ENCODE assay signal across 19 cellular contexts in the genomic region with DNA sequence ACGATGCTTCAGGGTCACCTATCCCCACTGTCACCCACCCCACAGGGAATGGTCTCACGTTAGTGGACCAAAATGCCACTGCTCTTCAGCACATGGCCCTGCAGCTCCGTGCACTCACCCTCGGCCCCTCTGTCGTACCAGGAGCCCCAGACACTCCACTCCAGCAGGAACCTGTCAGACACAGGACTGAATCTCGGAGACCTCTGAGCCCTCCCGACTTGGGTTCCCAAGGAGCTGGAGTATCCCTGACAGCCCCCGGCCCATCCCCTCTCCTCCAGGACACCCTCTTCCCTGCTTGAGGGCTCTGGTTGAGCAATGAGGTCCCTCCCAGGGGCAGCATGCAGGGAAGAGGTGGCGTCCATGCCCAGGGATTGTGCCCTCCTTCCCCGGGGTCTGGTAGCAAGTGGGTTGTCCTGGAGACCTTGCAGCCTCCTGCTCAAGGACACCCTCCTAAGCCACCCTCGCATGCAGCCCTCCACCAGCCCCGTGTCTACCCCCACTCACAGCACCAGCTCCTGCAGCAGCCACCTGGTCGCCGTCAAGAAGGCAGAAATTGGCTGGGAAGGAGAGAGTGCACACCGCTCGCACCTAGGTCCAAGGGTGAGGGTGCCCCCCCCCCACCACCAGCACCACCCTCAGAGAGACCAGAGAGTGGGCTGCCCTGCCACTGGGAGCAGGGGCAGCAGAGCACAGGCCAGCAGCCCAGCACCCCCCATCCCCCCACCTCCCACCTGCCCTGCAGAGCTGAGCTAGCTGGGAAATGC. TPM values are rescaled to one million over a fixed set of nuclear protein-coding genes. Genes with fewer than 3 reads are reported as not detected.
DNase-seq lines count a peak whose midpoint lies in the region; ATAC-seq and TF ChIP-seq lines count a peak whose summit lies in the region.
"Had no signal": no experiment of that assay in that cellular context is flagged by ENCODE, and none has a peak within 500 bp of the region (broad histone marks: within the 10 kb centered on the region; RNA-seq: fewer than 3 reads in every experiment).

No MANE protein-coding gene starts in this region.

- H3K36me3 ChIP-seq in Peyer's patch (no peaks in the 10 kb centered on the region), lower lobe of right lung (no peaks in the 10 kb centered on the region)
- H3K36me3 ChIP-seq: colonic mucosa had no signal

- H3K9me3 ChIP-seq in Peyer's patch (no peaks in the 10 kb centered on the region), lower lobe of right lung (no peaks in the 10 kb centered on the region)
- H3K9me3 ChIP-seq: body of pancreas, colonic mucosa had no signal

- TF ChIP-seq CTCF in Peyer's patch (IDR thresholded peaks at IDR 0.05), result no peak
- no peak for TF ChIP-seq CTCF in lower lobe of right lung (IDR thresholded peaks at IDR 0.05)
- no peak for TF ChIP-seq CTCF in type B pancreatic cell (conservative IDR thresholded peaks at IDR 0.05)

- H3K4me3 ChIP-seq in Peyer's patch, result no peak overlapping the region
- H3K4me3 ChIP-seq in lower lobe of right lung, result no peak overlapping the region
- H3K4me3 ChIP-seq: body of pancreas, colonic mucosa, GM23338 had no signal

- no peak for ATAC-seq in activated T-cell treated with anti-CD3 and anti-CD28 coated beads, Interleukin-2, amount 50 U/mL, for 4 hours
- ATAC-seq in lower lobe of right lung, result no peak
- ATAC-seq: body of pancreas had no signal

- H3K4me3 Mint-ChIP-seq in activated T-cell treated with anti-CD3 and anti-CD28 coated beads, Interleukin-2, amount 50 U/mL, for 4 hours, result no peak overlapping the region
- no peak overlapping the region for H3K4me3 Mint-ChIP-seq in type B pancreatic cell
- H3K4me3 Mint-ChIP-seq: activated T-helper 1 cell treated with anti-CD3 and anti-CD28 coated beads, Interleukin-12 subunit alpha, Interleukin-12 subunit beta, Interleukin-2, Interleukin-4 antibody, amounts not matched to agents 30 ng/mL and 10 ng/mL and 1 ng/mL, durations not matched to agents 14 hours and 24 hours and 36 hours; GM23338 had no signal

- no peaks in the 10 kb centered on the region for H3K36me3 Mint-ChIP-seq in activated T-cell treated with anti-CD3 and anti-CD28 coated beads, Interleukin-2, amount 50 U/mL, for 4 hours (ENCODE audit: insufficient read depth)
- H3K36me3 Mint-ChIP-seq in type B pancreatic cell, result no peaks in the 10 kb centered on the region

- peaks cover 4% of the 10 kb centered on the region for H3K9me3 Mint-ChIP-seq in activated T-cell treated with anti-CD3 and anti-CD28 coated beads, Interleukin-2, amount 50 U/mL, for 4 hours
- H3K9me3 Mint-ChIP-seq in type B pancreatic cell, result peaks cover 6% of the 10 kb centered on the region
- H3K9me3 Mint-ChIP-seq: activated T-helper 1 cell treated with anti-CD3 and anti-CD28 coated beads, Interleukin-12 subunit alpha, Interleukin-12 subunit beta, Interleukin-2, Interleukin-4 antibody, amounts not matched to agents 30 ng/mL and 10 ng/mL and 1 ng/mL, durations not matched to agents 14 hours and 24 hours and 36 hours; GM23338 had no signal

- intact Hi-C loops in lower lobe of right lung (cut with DNase I), result loop anchor here (10.0 kb wide), 1 partner anchor 135 kb away; no protein-coding TSS in a partner anchor

- H3K4me1 ChIP-seq in Peyer's patch, result peaks cover 0 to 14% (median 7%) of the 10 kb centered on the region in 4 donors
- H3K4me1 ChIP-seq in lower lobe of right lung, result peaks cover 18% of the 10 kb centered on the region

- peak; percentile 15 for DNase-seq in activated T-cell treated with anti-CD3 and anti-CD28 coated beads, Interleukin-2, amount 50 U/mL, for 1 hour
- no peak for DNase-seq in activated T-cell treated with anti-CD3 and anti-CD28 coated beads, Interleukin-2, amount 50 U/mL, for 4 hours
- DNase-seq in Peyer's patch, result peak; percentile 14 to 43 (median 40)
- DNase-seq in lower lobe of right lung, result peak; percentile 44
- peak; percentile 59 for DNase-seq in type B pancreatic cell (ENCODE audit: extremely low spot score, unreplicated experiment)
- no peak for DNase-seq in UCSD-AML1 (lab: John Stamatoyannopoulos, UW; ENCODE audit: unreplicated experiment)
- no peak for DNase-seq in kidney tubule cell (ENCODE audit: low spot score)
- DNase-seq in cerebellar nuclear complex (lab: John Stamatoyannopoulos, UW), result no peak
- DNase-seq: activated CD4-positive, alpha-beta T cell treated with anti-CD3 and anti-CD28 coated beads, Interleukin-2, amount 50 U/mL, for 1 hour; colonic mucosa; KG1; NCI-H226; SIG-M5 had no signal

- H3K27ac ChIP-seq in Peyer's patch (no peak overlapping the region), lower lobe of right lung (no peak overlapping the region)
- H3K27ac ChIP-seq: body of pancreas, C4-2B, colonic mucosa had no signal

- H3K27me3 ChIP-seq in Peyer's patch (no peaks in the 10 kb centered on the region), lower lobe of right lung (ENCODE audit: low read depth) (no peaks in the 10 kb centered on the region)
- H3K27me3 ChIP-seq: body of pancreas, colonic mucosa had no signal

- peaks cover 10% of the 10 kb centered on the region for H3K4me1 Mint-ChIP-seq in activated T-cell treated with anti-CD3 and anti-CD28 coated beads, Interleukin-2, amount 50 U/mL, for 4 hours (ENCODE audit: low read depth)
- peaks cover 10% of the 10 kb centered on the region for H3K4me1 Mint-ChIP-seq in type B pancreatic cell (ENCODE audit: unreplicated experiment)

- no peaks in the 10 kb centered on the region for H3K27me3 Mint-ChIP-seq in activated T-cell treated with anti-CD3 and anti-CD28 coated beads, Interleukin-2, amount 50 U/mL, for 4 hours (ENCODE audit: low read depth)
- peaks cover 21% of the 10 kb centered on the region for H3K27me3 Mint-ChIP-seq in type B pancreatic cell

- H3K27ac Mint-ChIP-seq in type B pancreatic cell, result no peak overlapping the region
- H3K27ac Mint-ChIP-seq: activated T-helper 1 cell treated with anti-CD3 and anti-CD28 coated beads, Interleukin-12 subunit alpha, Interleukin-12 subunit beta, Interleukin-2, Interleukin-4 antibody, amounts not matched to agents 30 ng/mL and 10 ng/mL and 1 ng/mL, durations not matched to agents 14 hours and 24 hours and 36 hours; GM23338 had no signal

- no peak for TF ChIP-seq POLR2A in Peyer's patch (IDR thresholded peaks at IDR 0.05)

RNA-seq across cellular contexts. Expression of a gene that starts 20.3 kb away (rescaled TPM):
- total RNA-seq in activated T-cell treated with anti-CD3 and anti-CD28 coated beads, Interleukin-2, amount 50 U/mL, for 4 hours, result under 1 TPM; 0.08 to 0.34 (median 0.27) TPM
- total RNA-seq in Peyer's patch (not detected), lower lobe of right lung (not detected), type B pancreatic cell (ENCODE audit: low replicate concordance) (0.12 and 0.95 TPM in 2 replicates)
- total RNA-seq: activated T-helper 1 cell treated with anti-CD3 and anti-CD28 coated beads, Interleukin-12 subunit alpha, Interleukin-12 subunit beta, Interleukin-2, Interleukin-4 antibody, amounts not matched to agents 30 ng/mL and 10 ng/mL and 1 ng/mL, durations not matched to agents 14 hours and 24 hours and 36 hours; body of pancreas; colonic mucosa; GM23338; liver; osteoblast had no signal

Comparison
In these comparisons a context has a peak if more than half of its experiments do, and no peak if none do; other contexts are left out.
1. DNase-seq: peak in activated T-cell treated with anti-CD3 and anti-CD28 coated beads, Interleukin-2, amount 50 U/mL, for 1 hour (single experiment), Peyer's patch (3 of 3), lower lobe of right lung (single experiment) and type B pancreatic cell (single experiment); none in activated T-cell treated with anti-CD3 and anti-CD28 coated beads, Interleukin-2, amount 50 U/mL, for 4 hours (single experiment), UCSD-AML1 (single experiment), kidney tubule cell (single experiment) and cerebellar nuclear complex (0 of 2).